ENCODE assay signal across 8 cellular contexts in the genomic region with DNA sequence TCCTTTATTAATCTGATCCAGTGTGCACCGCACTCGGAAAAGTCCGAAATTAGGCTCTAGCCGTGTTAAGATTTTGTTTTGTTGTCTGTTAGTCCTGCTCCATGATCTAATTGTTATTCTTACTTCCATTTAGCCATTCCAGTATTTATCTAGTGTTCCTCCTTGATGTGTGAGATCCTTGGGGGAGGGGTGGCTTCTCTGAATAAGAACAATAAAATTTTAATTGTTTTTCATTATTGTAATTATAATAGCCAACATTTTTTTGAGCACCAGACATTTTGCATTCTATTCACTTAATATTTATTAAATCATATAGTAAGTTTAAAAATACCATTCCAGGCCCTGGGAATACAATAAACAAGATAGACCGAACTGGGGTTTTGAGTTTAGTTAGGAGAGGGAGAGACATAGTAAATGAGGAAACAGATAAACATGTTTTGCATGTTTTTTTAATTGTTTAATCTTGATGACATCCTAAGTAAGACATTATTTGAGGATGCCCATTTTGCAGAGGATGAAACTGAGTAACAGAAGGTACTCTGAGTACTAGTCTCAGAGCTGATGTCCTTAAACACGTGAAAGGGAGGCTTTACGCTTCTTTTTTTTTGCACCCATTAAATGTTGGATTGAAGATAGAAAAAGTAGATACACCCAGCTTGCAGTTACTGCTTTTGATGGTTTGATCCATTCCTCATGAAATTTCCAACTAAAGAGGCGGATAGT. TPM values are rescaled to one million over a fixed set of nuclear protein-coding genes. Genes with fewer than 3 reads are reported as not detected.
DNase-seq lines count a peak whose midpoint lies in the region; ATAC-seq and FAIRE-seq lines count a peak whose summit lies in the region.

No MANE protein-coding gene starts in this region.

- peak overlapping the region; percentile 87 for H3K4me3 Mint-ChIP-seq in activated CD4-positive, alpha-beta T cell treated with anti-CD3 and anti-CD28 coated beads, Interleukin-2, amount 10 ng/mL, durations not matched to agents 24 days and 14 days
- H3K4me3 Mint-ChIP-seq in activated T-helper 17 cell treated with anti-CD3 and anti-CD28 coated beads, Interleukin-2, amount 50 U/mL, for 72 hours: peak overlapping the region; percentile 83

- peaks cover 2% of the 10 kb centered on the region for H3K4me1 ChIP-seq in thymus (ENCODE audit: control insufficient read depth, insufficient read depth, low read length)

- H3K27ac ChIP-seq in thymus (ENCODE audit: low read depth): no peak overlapping the region

- 86% methylated on average over 8 of the region's 8 CpGs for WGBS in thymus

- DNase-seq in activated CD4-positive, alpha-beta T cell treated with anti-CD3 and anti-CD28 coated beads, Interleukin-2, amount 10 ng/mL, durations not matched to agents 24 days and 14 days: no peak
- DNase-seq in activated CD4-positive, alpha-beta T cell treated with anti-CD3 and anti-CD28 coated beads for 4 hours: no peak
- DNase-seq in iris pigment epithelial cell (ENCODE audit: low read depth) (peak; percentile 13), GM19239 (ENCODE audit: insufficient read length, low spot score) (no peak), T1000 (lab: John Stamatoyannopoulos, UW) (no peak), NCI-H1092 treated with DMSO at 0.1 percent for 48 hours (lab: John Stamatoyannopoulos, UW) (no peak)

- peaks cover 6% of the 10 kb centered on the region for H3K36me3 ChIP-seq in thymus (ENCODE audit: control insufficient read depth, insufficient read depth)

- H3K4me3 ChIP-seq in thymus (ENCODE audit: low read length): peak overlapping the region; percentile 82

- peak overlapping the region; percentile 74 for H3K27ac Mint-ChIP-seq in activated CD4-positive, alpha-beta T cell treated with anti-CD3 and anti-CD28 coated beads, Interleukin-2, amount 10 ng/mL, durations not matched to agents 24 days and 14 days
- H3K27ac Mint-ChIP-seq in activated T-helper 17 cell treated with anti-CD3 and anti-CD28 coated beads, Interleukin-2, amount 50 U/mL, for 72 hours: peak overlapping the region; percentile 84

- H3K9me3 ChIP-seq in thymus (ENCODE audit: control insufficient read depth): no peaks in the 10 kb centered on the region

- no peak for FAIRE-seq in GM19239 (lab: Jason Lieb, UNC)

- peaks cover 6% of the 10 kb centered on the region for H3K36me3 Mint-ChIP-seq in activated CD4-positive, alpha-beta T cell treated with anti-CD3 and anti-CD28 coated beads, Interleukin-2, amount 10 ng/mL, durations not matched to agents 24 days and 14 days (ENCODE audit: low read depth)
- H3K36me3 Mint-ChIP-seq in activated T-helper 17 cell treated with anti-CD3 and anti-CD28 coated beads, Interleukin-2, amount 50 U/mL, for 72 hours (ENCODE audit: low read depth): peaks cover 5% of the 10 kb centered on the region

- no peaks in the 10 kb centered on the region for H3K9me3 Mint-ChIP-seq in activated CD4-positive, alpha-beta T cell treated with anti-CD3 and anti-CD28 coated beads, Interleukin-2, amount 10 ng/mL, durations not matched to agents 24 days and 14 days
- H3K9me3 Mint-ChIP-seq in activated T-helper 17 cell treated with anti-CD3 and anti-CD28 coated beads, Interleukin-2, amount 50 U/mL, for 72 hours: no peaks in the 10 kb centered on the region

- peaks cover 8% of the 10 kb centered on the region for H3K4me1 Mint-ChIP-seq in activated CD4-positive, alpha-beta T cell treated with anti-CD3 and anti-CD28 coated beads, Interleukin-2, amount 10 ng/mL, durations not matched to agents 24 days and 14 days
- H3K4me1 Mint-ChIP-seq in activated T-helper 17 cell treated with anti-CD3 and anti-CD28 coated beads, Interleukin-2, amount 50 U/mL, for 72 hours: no peaks in the 10 kb centered on the region

- no peaks in the 10 kb centered on the region for H3K27me3 Mint-ChIP-seq in activated CD4-positive, alpha-beta T cell treated with anti-CD3 and anti-CD28 coated beads, Interleukin-2, amount 10 ng/mL, durations not matched to agents 24 days and 14 days
- H3K27me3 Mint-ChIP-seq in activated T-helper 17 cell treated with anti-CD3 and anti-CD28 coated beads, Interleukin-2, amount 50 U/mL, for 72 hours: no peaks in the 10 kb centered on the region

- H3K27me3 ChIP-seq in thymus (ENCODE audit: control insufficient read depth, insufficient read depth): no peaks in the 10 kb centered on the region

- intact Hi-C loops in activated CD4-positive, alpha-beta T cell treated with anti-CD3 and anti-CD28 coated beads, Interleukin-2, amount 10 ng/mL, durations not matched to agents 24 days and 14 days (cut with micrococcal nuclease): loop anchor here (2.0 kb wide), 1 partner anchor 502 kb away; the partner anchor contains the start of gene RALY

- ATAC-seq in activated T-helper 17 cell treated with anti-CD3 and anti-CD28 coated beads, Interleukin-2, amount 50 U/mL, for 72 hours (replicated peaks): no peak

RNA-seq across cellular contexts. Expression of gene CBFA2T2, which starts 1.2 kb away (rescaled TPM):
- total RNA-seq in activated CD4-positive, alpha-beta T cell treated with anti-CD3 and anti-CD28 coated beads, Interleukin-2, amount 10 ng/mL, durations not matched to agents 24 days and 14 days: 12.9 TPM in 2 replicates
- total RNA-seq in activated T-helper 17 cell treated with anti-CD3 and anti-CD28 coated beads, Interleukin-2, amount 50 U/mL, for 72 hours: 10 to 100 TPM; 14.5 to 25.6 TPM
- polyA plus RNA-seq in thymus: 9.1 TPM

RNA-seq across cellular contexts. Expression of gene SNTA1, which starts 47.5 kb away (rescaled TPM):
- total RNA-seq in activated CD4-positive, alpha-beta T cell treated with anti-CD3 and anti-CD28 coated beads, Interleukin-2, amount 10 ng/mL, durations not matched to agents 24 days and 14 days: 0.91 and 1.0 TPM in 2 replicates
- 1 to 10 TPM; 5.5 to 6.5 TPM for total RNA-seq in activated T-helper 17 cell treated with anti-CD3 and anti-CD28 coated beads, Interleukin-2, amount 50 U/mL, for 72 hours
- 7.7 TPM for polyA plus RNA-seq in thymus
